Comparison of ENCODE assay signal across 1 cellular context in the genomic region with DNA sequence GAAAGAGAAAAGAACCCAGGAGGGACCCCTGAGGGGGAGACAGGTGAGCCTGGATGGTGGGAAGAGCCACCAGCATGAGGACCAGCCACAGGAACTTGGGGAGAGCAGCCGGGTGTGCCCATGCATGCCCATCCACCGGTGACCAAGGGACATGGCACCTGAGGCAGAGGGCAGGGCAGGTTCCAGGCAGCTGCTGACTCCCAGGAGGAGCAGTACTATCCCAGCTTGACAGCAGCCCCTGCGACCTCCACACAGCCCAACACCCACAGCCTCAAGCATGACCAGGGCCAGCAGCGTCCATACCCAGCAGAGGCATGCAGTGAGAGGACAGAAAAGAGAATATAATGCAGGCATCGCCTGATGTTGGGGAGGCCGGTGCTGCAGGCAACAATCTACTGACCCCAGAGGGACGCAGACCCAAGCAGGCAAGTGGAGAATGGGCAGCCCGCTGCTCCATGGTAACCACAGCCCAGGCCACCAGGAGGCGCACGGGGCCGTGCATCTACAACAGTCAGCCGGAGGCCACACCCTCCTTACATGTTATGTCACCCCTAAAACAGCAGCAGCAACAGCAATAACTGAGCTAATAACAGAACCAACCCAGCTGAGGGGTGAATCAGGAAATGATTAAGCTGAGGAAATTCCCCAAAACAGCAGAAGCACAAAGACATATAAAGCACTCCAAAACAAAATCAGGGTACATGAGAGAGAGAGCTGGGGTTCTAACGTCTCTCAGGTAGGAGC.
TF ChIP-seq lines count a peak whose summit lies in the region.

No MANE protein-coding gene starts in this region.

TF ChIP-seq in HCT116, 20 proteins besides CTCF, POLR2A, EP300 and RAD21 (continued from another document):
- TF ChIP-seq ZNF274 (IDR thresholded peaks at IDR 0.05; ENCODE audit: low read depth, low read length) (no peak), ZFX (IDR thresholded peaks at IDR 0.05) (no peak), JUND (IDR thresholded peaks at IDR 0.05) (no peak), SRF (IDR thresholded peaks at IDR 0.05; ENCODE audit: low read depth) (no peak), TCF7L2 (IDR thresholded peaks at IDR 0.05; ENCODE audit: borderline replicate concordance, extremely low read depth, insufficient read depth, insufficient read length) (no peak)
